Comparison of ENCODE assay signal across 16 cellular contexts in genomic region chr2:26754972-26755670, GRCh38. TPM values are rescaled to one million over a fixed set of nuclear protein-coding genes. Genes with fewer than 3 reads are reported as not detected.
DNase-seq lines count a peak whose midpoint lies in the region; ATAC-seq and TF ChIP-seq lines count a peak whose summit lies in the region.
"Had no signal": no experiment of that assay in that cellular context is flagged by ENCODE, and none has a peak within 500 bp of the region (broad histone marks: within the 10 kb centered on the region; RNA-seq: fewer than 3 reads in every experiment).

No MANE protein-coding gene starts in this region.

- no peak overlapping the region for H3K4me3 ChIP-seq in NT2/D1 (ENCODE audit: insufficient read length, low read depth)
- H3K4me3 ChIP-seq in vagina = no peak overlapping the region
- H3K4me3 ChIP-seq: gastroesophageal sphincter, PC-9, uterus had no signal

- DNase-seq in ACHN (peak; percentile 64), GF-D8 (lab: John Stamatoyannopoulos, UW) (peak; percentile 72), NT2/D1 (ENCODE audit: low read depth, low spot score) (no peak), foreskin keratinocyte (no peak), DMS114 treated with DMSO at 0.1 percent for 48 hours (lab: John Stamatoyannopoulos, UW; ENCODE audit: unreplicated experiment) (no peak), NCI-H446 treated with DMSO at 0.1 percent for 48 hours (lab: John Stamatoyannopoulos, UW) (no peak), vagina (ENCODE audit: extremely low spot score in 2 of 2) (no peak)
- no peak for DNase-seq in activated CD8-positive, alpha-beta memory T cell treated with anti-CD3 and anti-CD28 coated beads for 24 hours
- DNase-seq: activated CD4-positive, alpha-beta memory T cell treated with anti-CD3 and anti-CD28 coated beads for 36 hours; activated naive CD4-positive, alpha-beta T cell; effector memory CD8-positive, alpha-beta T cell; NCI-H1436 treated with DMSO at 0.1 percent for 48 hours; PC-9; T-helper 1 cell; uterus had no signal

- no peak for ATAC-seq in foreskin keratinocyte
- ATAC-seq: effector memory CD8-positive, alpha-beta T cell; gastroesophageal sphincter had no signal

- H3K36me3 ChIP-seq in NT2/D1 (ENCODE audit: insufficient read depth, insufficient read length, low read length) (peaks cover 4% of the 10 kb centered on the region), vagina (no peaks in the 10 kb centered on the region)
- H3K36me3 ChIP-seq: gastroesophageal sphincter, uterus had no signal

- in situ Hi-C loops in ACHN (cut with HindIII; ENCODE audit: low pct_ligation_motif_present, low pct_unique_long_range_greater_than_20kb, low sequenced_read_pairs) = loop anchor here (25.0 kb wide), 1 partner anchor 168 kb away; no protein-coding TSS in a partner anchor

- H3K9me3 ChIP-seq in NT2/D1 (ENCODE audit: insufficient read depth, low read length) = peaks cover 6% of the 10 kb centered on the region
- no peaks in the 10 kb centered on the region for H3K9me3 ChIP-seq in vagina
- H3K9me3 ChIP-seq: gastroesophageal sphincter, uterus had no signal

- H3K4me1 ChIP-seq in NT2/D1 (ENCODE audit: insufficient read depth, insufficient read length) (peaks cover 7% of the 10 kb centered on the region), foreskin keratinocyte (peaks cover 20% of the 10 kb centered on the region), vagina (peaks cover 22% of the 10 kb centered on the region)

- intact Hi-C loops in vagina (cut with DNase I) = no loop called here

- TF ChIP-seq POLR2A in vagina (IDR thresholded peaks at IDR 0.05) = no peak

- no peak overlapping the region for H3K27ac ChIP-seq in foreskin keratinocyte
- no peak overlapping the region for H3K27ac ChIP-seq in vagina
- H3K27ac ChIP-seq: gastroesophageal sphincter, PC-9, uterus had no signal

- TF ChIP-seq CTCF in foreskin keratinocyte (conservative IDR thresholded peaks at IDR 0.05) (peak; percentile 27), vagina (IDR thresholded peaks at IDR 0.05) (no peak)

- H3K9ac ChIP-seq in NT2/D1 (ENCODE audit: insufficient read length, low read depth) = peak overlapping the region; percentile 9

- H3K27me3 ChIP-seq in NT2/D1 (ENCODE audit: insufficient read depth, insufficient read length) (no peaks in the 10 kb centered on the region), foreskin keratinocyte (no peaks in the 10 kb centered on the region), vagina (no peaks in the 10 kb centered on the region)
- H3K27me3 ChIP-seq: gastroesophageal sphincter, uterus had no signal

RNA-seq across cellular contexts. Expression of gene SLC35F6, which starts 9.0 kb away (rescaled TPM):
- total RNA-seq in foreskin keratinocyte = 47.3 and 53.8 TPM in 2 replicates
- 26.7 and 28.5 TPM in 2 replicates for polyA plus RNA-seq in foreskin keratinocyte
- total RNA-seq in vagina = 40.8 TPM

RNA-seq across cellular contexts. Expression of gene CENPA, which starts 30.7 kb away (rescaled TPM):
- total RNA-seq in foreskin keratinocyte = 30.8 and 39.0 TPM in 2 replicates
- polyA plus RNA-seq in foreskin keratinocyte = 28.2 and 37.2 TPM in 2 replicates
- total RNA-seq in vagina = not detected
- total RNA-seq: gastroesophageal sphincter had no signal

Comparison
In these comparisons a context has a peak if more than half of its experiments do, and no peak if none do; other contexts are left out.
1. DNase-seq: peak in ACHN (single experiment) and GF-D8 (single experiment); none in NT2/D1 (single experiment), foreskin keratinocyte (0 of 2), DMS114 treated with DMSO at 0.1 percent for 48 hours (single experiment), NCI-H446 treated with DMSO at 0.1 percent for 48 hours (single experiment), activated CD8-positive, alpha-beta memory T cell treated with anti-CD3 and anti-CD28 coated beads for 24 hours (single experiment) and vagina (0 of 2).
2. RNA of gene CENPA, which starts 30.7 kb away (total RNA-seq): 30.8 to 39.0 TPM in foreskin keratinocyte; not detected in vagina (single experiment); every median in the first group is over 10 times any median in the second.